ENCODE assay signal across 1 cellular context in the genomic region with DNA sequence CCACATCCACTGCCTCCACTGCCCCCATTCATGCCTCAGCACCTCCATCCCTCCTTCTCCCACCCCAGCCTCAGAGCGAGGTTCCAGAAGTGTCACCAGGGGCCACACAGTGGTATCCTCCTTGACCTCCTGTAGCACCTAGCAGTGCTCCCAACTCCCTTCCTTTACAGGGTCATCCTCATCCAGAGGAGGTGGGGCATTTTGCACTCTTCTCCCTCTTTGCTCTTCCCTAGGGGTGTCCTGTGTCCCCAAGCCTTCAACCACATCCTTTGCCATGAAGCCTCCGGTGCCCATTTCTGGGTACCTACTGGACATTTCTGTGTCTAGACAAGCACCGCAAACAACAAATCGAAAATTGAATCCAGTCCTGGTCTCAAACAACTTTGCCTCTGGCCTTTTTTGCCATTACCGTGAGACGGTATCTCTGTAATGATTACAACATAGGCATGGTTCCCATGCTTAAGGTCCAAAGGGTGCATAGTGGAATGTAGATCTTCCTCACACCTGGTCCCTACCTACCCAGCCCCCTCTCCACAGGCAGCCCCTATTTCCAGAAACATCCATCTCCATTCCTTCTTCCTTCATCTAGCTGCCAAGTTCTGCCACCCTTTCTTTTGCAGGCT.
TF ChIP-seq lines count a peak whose summit lies in the region.

No MANE protein-coding gene starts in this region.

TF ChIP-seq in HepG2, 621 proteins besides CTCF, POLR2A, EP300 and RAD21 (continued from another document and continues in another):
- TF ChIP-seq, protein P1, sequence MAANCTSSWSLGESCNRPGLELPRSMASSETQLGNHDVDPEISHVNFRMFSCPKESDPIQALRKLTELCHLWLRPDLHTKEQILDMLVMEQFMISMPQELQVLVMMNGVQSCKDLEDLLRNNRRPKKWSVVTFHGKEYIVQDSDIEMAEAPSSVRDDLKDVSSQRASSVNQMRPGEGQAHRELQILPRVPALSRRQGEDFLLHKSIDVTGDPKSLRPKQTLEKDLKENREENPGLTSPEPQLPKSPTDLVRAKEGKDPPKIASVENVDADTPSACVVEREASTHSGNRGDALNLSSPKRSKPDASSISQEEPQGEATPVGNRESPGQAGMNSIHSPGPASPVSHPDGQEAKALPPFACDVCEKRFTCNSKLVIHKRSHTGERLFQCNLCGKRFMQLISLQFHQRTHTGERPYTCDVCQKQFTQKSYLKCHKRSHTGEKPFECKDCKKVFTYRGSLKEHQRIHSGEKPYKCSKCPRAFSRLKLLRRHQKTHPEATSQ (CRISPR knock-in tag; IDR thresholded peaks at IDR 0.05; ENCODE audit: borderline replicate concordance): no peak
- no peak for TF ChIP-seq ZNF343 (CRISPR knock-in tag; IDR thresholded peaks at IDR 0.05)
- no peak for TF ChIP-seq POLR2AphosphoS2 (IDR thresholded peaks at IDR 0.05; ENCODE audit: low read depth, low read length)
- no peak for TF ChIP-seq YEATS4 (CRISPR knock-in tag; IDR thresholded peaks at IDR 0.05; ENCODE audit: borderline replicate concordance)
- no peak for TF ChIP-seq ZSCAN25 (CRISPR knock-in tag; IDR thresholded peaks at IDR 0.05)
- no peak for TF ChIP-seq CBX5 (CRISPR knock-in tag; IDR thresholded peaks at IDR 0.05; ENCODE audit: borderline replicate concordance)
- TF ChIP-seq AHR (CRISPR knock-in tag; IDR thresholded peaks at IDR 0.05): no peak
- TF ChIP-seq HNF4A (CRISPR knock-in tag; IDR thresholded peaks at IDR 0.05): peak; percentile 93
- TF ChIP-seq ZNF383 (CRISPR knock-in tag; IDR thresholded peaks at IDR 0.05; ENCODE audit: borderline replicate concordance): no peak
- TF ChIP-seq ATM (IDR thresholded peaks at IDR 0.05; ENCODE audit: borderline replicate concordance): no peak
- no peak for TF ChIP-seq ZNF569 (CRISPR knock-in tag; IDR thresholded peaks at IDR 0.05; ENCODE audit: borderline replicate concordance)
- TF ChIP-seq, protein P2, sequence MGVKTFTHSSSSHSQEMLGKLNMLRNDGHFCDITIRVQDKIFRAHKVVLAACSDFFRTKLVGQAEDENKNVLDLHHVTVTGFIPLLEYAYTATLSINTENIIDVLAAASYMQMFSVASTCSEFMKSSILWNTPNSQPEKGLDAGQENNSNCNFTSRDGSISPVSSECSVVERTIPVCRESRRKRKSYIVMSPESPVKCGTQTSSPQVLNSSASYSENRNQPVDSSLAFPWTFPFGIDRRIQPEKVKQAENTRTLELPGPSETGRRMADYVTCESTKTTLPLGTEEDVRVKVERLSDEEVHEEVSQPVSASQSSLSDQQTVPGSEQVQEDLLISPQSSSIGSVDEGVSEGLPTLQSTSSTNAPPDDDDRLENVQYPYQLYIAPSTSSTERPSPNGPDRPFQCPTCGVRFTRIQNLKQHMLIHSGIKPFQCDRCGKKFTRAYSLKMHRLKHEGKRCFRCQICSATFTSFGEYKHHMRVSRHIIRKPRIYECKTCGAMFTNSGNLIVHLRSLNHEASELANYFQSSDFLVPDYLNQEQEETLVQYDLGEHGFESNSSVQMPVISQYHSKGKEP (CRISPR knock-in tag; IDR thresholded peaks at IDR 0.05): no peak
- TF ChIP-seq LCORL (IDR thresholded peaks at IDR 0.05): no peak
- peak; percentile 77; the same call in 1 of the 2 replicates for TF ChIP-seq LCORL (CRISPR knock-in tag; IDR thresholded peaks at IDR 0.05)
- TF ChIP-seq, protein P3, sequence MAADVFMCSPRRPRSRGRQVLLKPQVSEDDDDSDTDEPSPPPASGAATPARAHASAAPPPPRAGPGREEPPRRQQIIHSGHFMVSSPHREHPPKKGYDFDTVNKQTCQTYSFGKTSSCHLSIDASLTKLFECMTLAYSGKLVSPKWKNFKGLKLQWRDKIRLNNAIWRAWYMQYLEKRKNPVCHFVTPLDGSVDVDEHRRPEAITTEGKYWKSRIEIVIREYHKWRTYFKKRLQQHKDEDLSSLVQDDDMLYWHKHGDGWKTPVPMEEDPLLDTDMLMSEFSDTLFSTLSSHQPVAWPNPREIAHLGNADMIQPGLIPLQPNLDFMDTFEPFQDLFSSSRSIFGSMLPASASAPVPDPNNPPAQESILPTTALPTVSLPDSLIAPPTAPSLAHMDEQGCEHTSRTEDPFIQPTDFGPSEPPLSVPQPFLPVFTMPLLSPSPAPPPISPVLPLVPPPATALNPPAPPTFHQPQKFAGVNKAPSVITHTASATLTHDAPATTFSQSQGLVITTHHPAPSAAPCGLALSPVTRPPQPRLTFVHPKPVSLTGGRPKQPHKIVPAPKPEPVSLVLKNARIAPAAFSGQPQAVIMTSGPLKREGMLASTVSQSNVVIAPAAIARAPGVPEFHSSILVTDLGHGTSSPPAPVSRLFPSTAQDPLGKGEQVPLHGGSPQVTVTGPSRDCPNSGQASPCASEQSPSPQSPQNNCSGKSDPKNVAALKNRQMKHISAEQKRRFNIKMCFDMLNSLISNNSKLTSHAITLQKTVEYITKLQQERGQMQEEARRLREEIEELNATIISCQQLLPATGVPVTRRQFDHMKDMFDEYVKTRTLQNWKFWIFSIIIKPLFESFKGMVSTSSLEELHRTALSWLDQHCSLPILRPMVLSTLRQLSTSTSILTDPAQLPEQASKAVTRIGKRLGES (CRISPR knock-in tag; IDR thresholded peaks at IDR 0.05; ENCODE audit: borderline replicate concordance): no peak
- peak; percentile 36; the same call in 1 of the 2 replicates for TF ChIP-seq MED1 (CRISPR knock-in tag; IDR thresholded peaks at IDR 0.05)
- TF ChIP-seq ZFP36L2 (CRISPR knock-in tag; IDR thresholded peaks at IDR 0.05): no peak
- TF ChIP-seq MXD4 (CRISPR knock-in tag; IDR thresholded peaks at IDR 0.05): no peak
- no peak for TF ChIP-seq ZFY (CRISPR knock-in tag; IDR thresholded peaks at IDR 0.05)
- no peak for TF ChIP-seq ELF1 (CRISPR knock-in tag; IDR thresholded peaks at IDR 0.05)
- TF ChIP-seq EEA1 (CRISPR knock-in tag; IDR thresholded peaks at IDR 0.05; ENCODE audit: borderline replicate concordance): no peak
- TF ChIP-seq, protein P4, sequence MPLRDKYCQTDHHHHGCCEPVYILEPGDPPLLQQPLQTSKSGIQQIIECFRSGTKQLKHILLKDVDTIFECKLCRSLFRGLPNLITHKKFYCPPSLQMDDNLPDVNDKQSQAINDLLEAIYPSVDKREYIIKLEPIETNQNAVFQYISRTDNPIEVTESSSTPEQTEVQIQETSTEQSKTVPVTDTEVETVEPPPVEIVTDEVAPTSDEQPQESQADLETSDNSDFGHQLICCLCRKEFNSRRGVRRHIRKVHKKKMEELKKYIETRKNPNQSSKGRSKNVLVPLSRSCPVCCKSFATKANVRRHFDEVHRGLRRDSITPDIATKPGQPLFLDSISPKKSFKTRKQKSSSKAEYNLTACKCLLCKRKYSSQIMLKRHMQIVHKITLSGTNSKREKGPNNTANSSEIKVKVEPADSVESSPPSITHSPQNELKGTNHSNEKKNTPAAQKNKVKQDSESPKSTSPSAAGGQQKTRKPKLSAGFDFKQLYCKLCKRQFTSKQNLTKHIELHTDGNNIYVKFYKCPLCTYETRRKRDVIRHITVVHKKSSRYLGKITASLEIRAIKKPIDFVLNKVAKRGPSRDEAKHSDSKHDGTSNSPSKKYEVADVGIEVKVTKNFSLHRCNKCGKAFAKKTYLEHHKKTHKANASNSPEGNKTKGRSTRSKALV (CRISPR knock-in tag; IDR thresholded peaks at IDR 0.05): no peak
- peak; percentile 38; the same call in 1 of the 2 replicates for TF ChIP-seq SAP130 (CRISPR knock-in tag; IDR thresholded peaks at IDR 0.05; ENCODE audit: low read depth)
- TF ChIP-seq RAD51 (IDR thresholded peaks at IDR 0.05; ENCODE audit: borderline replicate concordance): no peak
- no peak for TF ChIP-seq ZFP37 (CRISPR knock-in tag; IDR thresholded peaks at IDR 0.05; ENCODE audit: borderline replicate concordance)
- no peak for TF ChIP-seq ZNF747 (CRISPR knock-in tag; IDR thresholded peaks at IDR 0.05; ENCODE audit: borderline replicate concordance)
- TF ChIP-seq, protein P5, sequence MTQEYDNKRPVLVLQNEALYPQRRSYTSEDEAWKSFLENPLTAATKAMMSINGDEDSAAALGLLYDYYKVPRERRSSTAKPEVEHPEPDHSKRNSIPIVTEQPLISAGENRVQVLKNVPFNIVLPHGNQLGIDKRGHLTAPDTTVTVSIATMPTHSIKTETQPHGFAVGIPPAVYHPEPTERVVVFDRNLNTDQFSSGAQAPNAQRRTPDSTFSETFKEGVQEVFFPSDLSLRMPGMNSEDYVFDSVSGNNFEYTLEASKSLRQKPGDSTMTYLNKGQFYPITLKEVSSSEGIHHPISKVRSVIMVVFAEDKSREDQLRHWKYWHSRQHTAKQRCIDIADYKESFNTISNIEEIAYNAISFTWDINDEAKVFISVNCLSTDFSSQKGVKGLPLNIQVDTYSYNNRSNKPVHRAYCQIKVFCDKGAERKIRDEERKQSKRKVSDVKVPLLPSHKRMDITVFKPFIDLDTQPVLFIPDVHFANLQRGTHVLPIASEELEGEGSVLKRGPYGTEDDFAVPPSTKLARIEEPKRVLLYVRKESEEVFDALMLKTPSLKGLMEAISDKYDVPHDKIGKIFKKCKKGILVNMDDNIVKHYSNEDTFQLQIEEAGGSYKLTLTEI (CRISPR knock-in tag; conservative IDR thresholded peaks at IDR 0.05): no peak
- peak; percentile 30; the same call in 1 of the 2 replicates for TF ChIP-seq ZNF430 (CRISPR knock-in tag; IDR thresholded peaks at IDR 0.05)
- no peak for TF ChIP-seq ZBTB3 (CRISPR knock-in tag; IDR thresholded peaks at IDR 0.05; ENCODE audit: borderline replicate concordance, low read depth)
- TF ChIP-seq GLI4 (CRISPR knock-in tag; IDR thresholded peaks at IDR 0.05; ENCODE audit: borderline replicate concordance): no peak
- TF ChIP-seq POLR2G (IDR thresholded peaks at IDR 0.05; ENCODE audit: low read depth, low read length): no peak
- peak; percentile 35; the same call in 1 of the 2 replicates for TF ChIP-seq FOXJ3 (CRISPR knock-in tag; IDR thresholded peaks at IDR 0.05; ENCODE audit: borderline replicate concordance)
- TF ChIP-seq ZNF644 (CRISPR knock-in tag; IDR thresholded peaks at IDR 0.05; ENCODE audit: low read depth): peak; percentile 87
- TF ChIP-seq ATF7-NPFF (CRISPR knock-in tag; IDR thresholded peaks at IDR 0.05; ENCODE audit: low read depth): no peak
- peak; percentile 58; the same call in 1 of the 2 replicates for TF ChIP-seq ZBTB7B (CRISPR knock-in tag; IDR thresholded peaks at IDR 0.05)
- TF ChIP-seq, protein P6, sequence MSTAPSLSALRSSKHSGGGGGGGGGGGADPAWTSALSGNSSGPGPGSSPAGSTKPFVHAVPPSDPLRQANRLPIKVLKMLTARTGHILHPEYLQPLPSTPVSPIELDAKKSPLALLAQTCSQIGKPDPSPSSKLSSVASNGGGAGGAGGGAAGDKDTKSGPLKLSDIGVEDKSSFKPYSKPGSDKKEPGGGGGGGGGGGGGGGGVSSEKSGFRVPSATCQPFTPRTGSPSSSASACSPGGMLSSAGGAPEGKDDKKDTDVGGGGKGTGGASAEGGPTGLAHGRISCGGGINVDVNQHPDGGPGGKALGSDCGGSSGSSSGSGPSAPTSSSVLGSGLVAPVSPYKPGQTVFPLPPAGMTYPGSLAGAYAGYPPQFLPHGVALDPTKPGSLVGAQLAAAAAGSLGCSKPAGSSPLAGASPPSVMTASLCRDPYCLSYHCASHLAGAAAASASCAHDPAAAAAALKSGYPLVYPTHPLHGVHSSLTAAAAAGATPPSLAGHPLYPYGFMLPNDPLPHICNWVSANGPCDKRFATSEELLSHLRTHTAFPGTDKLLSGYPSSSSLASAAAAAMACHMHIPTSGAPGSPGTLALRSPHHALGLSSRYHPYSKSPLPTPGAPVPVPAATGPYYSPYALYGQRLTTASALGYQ (CRISPR knock-in tag; IDR thresholded peaks at IDR 0.05): no peak
- no peak for TF ChIP-seq ZNF878 (CRISPR knock-in tag; IDR thresholded peaks at IDR 0.05)
- TF ChIP-seq PLRG1 (conservative IDR thresholded peaks at IDR 0.05): no peak
- TF ChIP-seq ZNF564 (CRISPR knock-in tag; IDR thresholded peaks at IDR 0.05): no peak
- TF ChIP-seq, protein P7, sequence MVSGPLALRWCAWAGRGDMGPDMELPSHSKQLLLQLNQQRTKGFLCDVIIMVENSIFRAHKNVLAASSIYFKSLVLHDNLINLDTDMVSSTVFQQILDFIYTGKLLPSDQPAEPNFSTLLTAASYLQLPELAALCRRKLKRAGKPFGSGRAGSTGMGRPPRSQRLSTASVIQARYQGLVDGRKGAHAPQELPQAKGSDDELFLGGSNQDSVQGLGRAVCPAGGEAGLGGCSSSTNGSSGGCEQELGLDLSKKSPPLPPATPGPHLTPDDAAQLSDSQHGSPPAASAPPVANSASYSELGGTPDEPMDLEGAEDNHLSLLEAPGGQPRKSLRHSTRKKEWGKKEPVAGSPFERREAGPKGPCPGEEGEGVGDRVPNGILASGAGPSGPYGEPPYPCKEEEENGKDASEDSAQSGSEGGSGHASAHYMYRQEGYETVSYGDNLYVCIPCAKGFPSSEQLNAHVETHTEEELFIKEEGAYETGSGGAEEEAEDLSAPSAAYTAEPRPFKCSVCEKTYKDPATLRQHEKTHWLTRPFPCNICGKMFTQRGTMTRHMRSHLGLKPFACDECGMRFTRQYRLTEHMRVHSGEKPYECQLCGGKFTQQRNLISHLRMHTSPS (CRISPR knock-in tag; IDR thresholded peaks at IDR 0.05; ENCODE audit: low read depth): no peak
- no peak for TF ChIP-seq ZNF180 (CRISPR knock-in tag; IDR thresholded peaks at IDR 0.05; ENCODE audit: borderline replicate concordance, low read depth)
- no peak for TF ChIP-seq IRF2 (CRISPR knock-in tag; IDR thresholded peaks at IDR 0.05)
- no peak for TF ChIP-seq HOXD1 (CRISPR knock-in tag; IDR thresholded peaks at IDR 0.05)
- no peak for TF ChIP-seq SUZ12 (IDR thresholded peaks at IDR 0.05; ENCODE audit: low read depth, low read length)
- no peak for TF ChIP-seq NR2C2 (CRISPR knock-in tag; IDR thresholded peaks at IDR 0.05; ENCODE audit: borderline replicate concordance)
- no peak for TF ChIP-seq RBFOX2 (IDR thresholded peaks at IDR 0.05; ENCODE audit: low read depth, low read length)
- TF ChIP-seq, protein P8, sequence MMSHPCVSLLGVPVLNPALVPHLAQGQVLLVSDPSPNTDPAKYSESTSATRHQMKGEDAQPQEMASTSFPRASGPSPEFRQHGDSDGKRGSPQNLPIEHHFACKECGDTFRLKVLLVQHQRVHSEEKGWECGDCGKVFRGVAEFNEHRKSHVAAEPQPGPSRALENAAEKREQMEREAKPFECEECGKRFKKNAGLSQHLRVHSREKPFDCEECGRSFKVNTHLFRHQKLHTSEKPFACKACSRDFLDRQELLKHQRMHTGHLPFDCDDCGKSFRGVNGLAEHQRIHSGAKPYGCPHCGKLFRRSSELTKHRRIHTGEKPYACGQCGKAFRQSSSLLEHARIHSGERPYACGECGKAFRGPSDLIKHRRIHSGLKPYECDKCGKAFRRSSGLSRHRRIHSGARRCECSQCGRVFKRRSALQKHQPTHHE (CRISPR knock-in tag; IDR thresholded peaks at IDR 0.05; ENCODE audit: borderline replicate concordance): no peak
- no peak for TF ChIP-seq PHF5A (CRISPR knock-in tag; IDR thresholded peaks at IDR 0.05; ENCODE audit: low read depth, unreplicated experiment)
- no peak for TF ChIP-seq ZSCAN9 (CRISPR knock-in tag; IDR thresholded peaks at IDR 0.05; ENCODE audit: borderline replicate concordance)
- TF ChIP-seq, protein P9, sequence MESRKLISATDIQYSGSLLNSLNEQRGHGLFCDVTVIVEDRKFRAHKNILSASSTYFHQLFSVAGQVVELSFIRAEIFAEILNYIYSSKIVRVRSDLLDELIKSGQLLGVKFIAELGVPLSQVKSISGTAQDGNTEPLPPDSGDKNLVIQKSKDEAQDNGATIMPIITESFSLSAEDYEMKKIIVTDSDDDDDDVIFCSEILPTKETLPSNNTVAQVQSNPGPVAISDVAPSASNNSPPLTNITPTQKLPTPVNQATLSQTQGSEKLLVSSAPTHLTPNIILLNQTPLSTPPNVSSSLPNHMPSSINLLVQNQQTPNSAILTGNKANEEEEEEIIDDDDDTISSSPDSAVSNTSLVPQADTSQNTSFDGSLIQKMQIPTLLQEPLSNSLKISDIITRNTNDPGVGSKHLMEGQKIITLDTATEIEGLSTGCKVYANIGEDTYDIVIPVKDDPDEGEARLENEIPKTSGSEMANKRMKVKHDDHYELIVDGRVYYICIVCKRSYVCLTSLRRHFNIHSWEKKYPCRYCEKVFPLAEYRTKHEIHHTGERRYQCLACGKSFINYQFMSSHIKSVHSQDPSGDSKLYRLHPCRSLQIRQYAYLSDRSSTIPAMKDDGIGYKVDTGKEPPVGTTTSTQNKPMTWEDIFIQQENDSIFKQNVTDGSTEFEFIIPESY (CRISPR knock-in tag; IDR thresholded peaks at IDR 0.05): no peak
